ENCODE assay signal across 21 cellular contexts in genomic region chr2:42456126-42456839, GRCh38. TPM values are rescaled to one million over a fixed set of nuclear protein-coding genes. Genes with fewer than 3 reads are reported as not detected.
DNase-seq lines count a peak whose midpoint lies in the region; ATAC-seq and TF ChIP-seq lines count a peak whose summit lies in the region.
"Had no signal": no experiment of that assay in that cellular context is flagged by ENCODE, and none has a peak within 500 bp of the region (broad histone marks: within the 10 kb centered on the region; RNA-seq: fewer than 3 reads in every experiment).

No MANE protein-coding gene starts in this region.

- ATAC-seq in right lobe of liver = no peak
- ATAC-seq: CD8-positive, alpha-beta T cell had no signal

- DNase-seq in NCI-H226 (peak; percentile 6), epithelial cell of prostate (ENCODE audit: low read depth, low spot score) (peak; percentile 10), osteoblast (ENCODE audit: insufficient read length, low spot score, missing footprints) (peak; percentile 3), GM03348 (ENCODE audit: low spot score) (no peak), NCI-H2196 (lab: John Stamatoyannopoulos, UW; ENCODE audit: unreplicated experiment) (no peak), right lobe of liver (no peak)
- DNase-seq: Caco-2; CD8-positive, alpha-beta T cell; DMS 273 treated with DMSO at 0.1 percent for 48 hours; DND-41; NCI-H1105 treated with DMSO at 0.1 percent for 48 hours; NCI-H146; NCI-H2029; NCI-H2227 treated with DMSO at 0.1 percent for 48 hours; NCI-H524; NCI-H774; SIG-M5 had no signal

- POLR2A ChIA-PET in HEK293 (lab: Yijun Ruan, JAX) = no interaction called here

- TF ChIP-seq POLR2A in right lobe of liver (IDR thresholded peaks at IDR 0.05) = no peak

- H3K79me2 ChIP-seq in osteoblast (ENCODE audit: insufficient read depth, low read length) = no peaks in the 10 kb centered on the region

- H3K27ac ChIP-seq in HEK293 (ENCODE audit: extremely low read depth, low read depth, low read length) (no peak overlapping the region), epithelial cell of prostate (no peak overlapping the region), osteoblast (ENCODE audit: low read depth, low read length) (no peak overlapping the region), right lobe of liver (no peak overlapping the region)
- H3K27ac ChIP-seq: C4-2B, SK-N-MC had no signal

- no peak overlapping the region for H2AFZ ChIP-seq in osteoblast (ENCODE audit: low read length)

- H3K9me3 ChIP-seq in HEK293 (ENCODE audit: control insufficient read depth, insufficient read depth, low read depth, low read length) = no peaks in the 10 kb centered on the region
- no peaks in the 10 kb centered on the region for H3K9me3 ChIP-seq in osteoblast (ENCODE audit: low read depth, low read length)
- H3K9me3 ChIP-seq in right lobe of liver = no peaks in the 10 kb centered on the region
- H3K9me3 ChIP-seq: Caco-2 had no signal

- H3K4me3 ChIP-seq in HEK293 (ENCODE audit: low read depth, low read length) (no peak overlapping the region), osteoblast (ENCODE audit: insufficient read depth, low read length) (no peak overlapping the region), right lobe of liver (no peak overlapping the region)
- H3K4me3 ChIP-seq: SK-N-MC had no signal

- no peak overlapping the region for H3K4me2 ChIP-seq in osteoblast (ENCODE audit: insufficient read depth, low read length)

- TF ChIP-seq CTCF in HEK293 (tag by site-specific recombination; IDR thresholded peaks at IDR 0.05) = no peak
- no peak for TF ChIP-seq CTCF in osteoblast (IDR thresholded peaks at IDR 0.05; ENCODE audit: extremely low read depth, low read depth, low read length)
- no peak for TF ChIP-seq CTCF in right lobe of liver (IDR thresholded peaks at IDR 0.05)

- CTCF ChIA-PET in HEK293 (lab: Yijun Ruan, JAX) = no interaction called here

- WGBS in right lobe of liver (ENCODE audit: insufficient coverage, low coverage, low lambda C conversion rate, missing lambda C conversion rate) = 82% methylated on average over 3 of the region's 3 CpGs

- H3K4me1 ChIP-seq in HEK293 (ENCODE audit: control insufficient read depth, insufficient read depth, low read length) (peaks cover 10% of the 10 kb centered on the region), osteoblast (ENCODE audit: insufficient read depth, low read length) (no peaks in the 10 kb centered on the region), right lobe of liver (no peaks in the 10 kb centered on the region)
- H3K4me1 ChIP-seq: Caco-2 had no signal

- intact Hi-C loops in right lobe of liver (cut with DNase I) = no loop called here

- H3K36me3 ChIP-seq in HEK293 (ENCODE audit: control insufficient read depth in 2 of 2, insufficient read depth in 1 of 2, low read length in 2 of 2) (no peaks in the 10 kb centered on the region; a peak in 1 of 3 replicates), osteoblast (ENCODE audit: insufficient read depth, low read length) (no peaks in the 10 kb centered on the region), right lobe of liver (no peaks in the 10 kb centered on the region)

- H4K20me1 ChIP-seq in osteoblast (ENCODE audit: insufficient read depth, low read length) = no peaks in the 10 kb centered on the region

- H3K27me3 ChIP-seq in osteoblast (ENCODE audit: insufficient read depth, low read length) (peaks cover 8% of the 10 kb centered on the region), right lobe of liver (no peaks in the 10 kb centered on the region)

TF ChIP-seq in HEK293, 187 proteins besides CTCF, POLR2A, EP300 and RAD21:
- TF ChIP-seq ZNF449 (tag by site-specific recombination; IDR thresholded peaks at IDR 0.05) (peak; percentile 98), FEZF1 (tag by site-specific recombination; IDR thresholded peaks at IDR 0.05) (peak; percentile 72), ZNF2 (tag by site-specific recombination; IDR thresholded peaks at IDR 0.05) (no peak)

RNA-seq across cellular contexts. Expression of gene KCNG3, which starts 37.5 kb away (rescaled TPM):
- total RNA-seq in osteoblast = under 0.01 TPM in 1 of 2 replicates, not detected in the other
- total RNA-seq in right lobe of liver = under 1 TPM in 1 of 6 experiments, not detected in 5; 0.06 TPM
- total RNA-seq: B cell had no signal

Comparison
In these comparisons a context has a peak if more than half of its experiments do, and no peak if none do; other contexts are left out.
1. DNase-seq: peak in NCI-H226 (single experiment), epithelial cell of prostate (single experiment) and osteoblast (single experiment); none in GM03348 (single experiment), NCI-H2196 (single experiment) and right lobe of liver (0 of 3).